Comparison of ENCODE assay signal across 8 cellular contexts in genomic region chr3:172096881-172097420, GRCh38. TPM values are rescaled to one million over a fixed set of nuclear protein-coding genes. Genes with fewer than 3 reads are reported as not detected.
DNase-seq lines count a peak whose midpoint lies in the region; ATAC-seq lines count a peak whose summit lies in the region.

No MANE protein-coding gene starts in this region.

- no peak for ATAC-seq in HG03097 (IDR thresholded peaks at IDR 0.05; ENCODE audit: low FRiP score, unreplicated experiment)
- no peak for ATAC-seq in activated CD8-positive, alpha-beta T cell treated with anti-CD3 and anti-CD28 coated beads, Interleukin-2, amount 10 ng/mL, durations not matched to agents 7 days and 5 days

- DNase-seq in GM03348 (ENCODE audit: low spot score) (peak; percentile 44), OCI-M1 (lab: John Stamatoyannopoulos, UW) (peak; percentile 69), fibroblast of gingiva (ENCODE audit: low read depth) (peak; percentile 45), non-pigmented ciliary epithelial cell (ENCODE audit: low read depth) (peak; percentile 46), NCI-H446 (lab: John Stamatoyannopoulos, UW) (no peak), cerebellar nuclear complex (lab: John Stamatoyannopoulos, UW) (no peak)
- no peak for DNase-seq in activated CD8-positive, alpha-beta T cell treated with anti-CD3 and anti-CD28 coated beads, Interleukin-2, amount 10 ng/mL, durations not matched to agents 7 days and 5 days

- no peaks in the 10 kb centered on the region for H3K9me3 Mint-ChIP-seq in activated CD8-positive, alpha-beta T cell treated with anti-CD3 and anti-CD28 coated beads, Interleukin-2, amount 10 ng/mL, durations not matched to agents 7 days and 5 days (ENCODE audit: insufficient read depth)

- POLR2A ChIA-PET in activated CD8-positive, alpha-beta T cell treated with anti-CD3 and anti-CD28 coated beads, Interleukin-2, amount 10 ng/mL, durations not matched to agents 7 days and 5 days (lab: Charles Lee), result no interaction called here

- peaks cover under 1% of the 10 kb centered on the region for H3K36me3 Mint-ChIP-seq in activated CD8-positive, alpha-beta T cell treated with anti-CD3 and anti-CD28 coated beads, Interleukin-2, amount 10 ng/mL, durations not matched to agents 7 days and 5 days (ENCODE audit: low read depth)

- CTCF ChIA-PET in activated CD8-positive, alpha-beta T cell treated with anti-CD3 and anti-CD28 coated beads, Interleukin-2, amount 10 ng/mL, durations not matched to agents 7 days and 5 days (lab: Charles Lee), result interaction anchor here (1.0 kb wide), 1 partner anchor 11 kb away, joined by 3 read pairs; no protein-coding TSS in a partner anchor

- no peak overlapping the region for H3K27ac Mint-ChIP-seq in activated CD8-positive, alpha-beta T cell treated with anti-CD3 and anti-CD28 coated beads, Interleukin-2, amount 10 ng/mL, durations not matched to agents 7 days and 5 days

- no peak overlapping the region for H3K4me3 Mint-ChIP-seq in activated CD8-positive, alpha-beta T cell treated with anti-CD3 and anti-CD28 coated beads, Interleukin-2, amount 10 ng/mL, durations not matched to agents 7 days and 5 days

- no peaks in the 10 kb centered on the region for H3K27me3 Mint-ChIP-seq in activated CD8-positive, alpha-beta T cell treated with anti-CD3 and anti-CD28 coated beads, Interleukin-2, amount 10 ng/mL, durations not matched to agents 7 days and 5 days (ENCODE audit: low read depth)

- H3K4me1 Mint-ChIP-seq in activated CD8-positive, alpha-beta T cell treated with anti-CD3 and anti-CD28 coated beads, Interleukin-2, amount 10 ng/mL, durations not matched to agents 7 days and 5 days (ENCODE audit: low read depth), result peaks cover 40% of the 10 kb centered on the region

RNA-seq across cellular contexts. Expression of gene FNDC3B, which starts 57.6 kb away (rescaled TPM):
- total RNA-seq in activated CD8-positive, alpha-beta T cell treated with anti-CD3 and anti-CD28 coated beads, Interleukin-2, amount 10 ng/mL, durations not matched to agents 7 days and 5 days, result 10 to 100 TPM; 11.5 to 12.3 TPM

Comparison
In these comparisons a context has a peak if more than half of its experiments do, and no peak if none do; other contexts are left out.
1. DNase-seq: peak in GM03348 (single experiment), OCI-M1 (single experiment), fibroblast of gingiva (single experiment) and non-pigmented ciliary epithelial cell (single experiment); none in NCI-H446 (0 of 2), cerebellar nuclear complex (0 of 2) and activated CD8-positive, alpha-beta T cell treated with anti-CD3 and anti-CD28 coated beads, Interleukin-2, amount 10 ng/mL, durations not matched to agents 7 days and 5 days (single experiment).